In the genomic region with DNA sequence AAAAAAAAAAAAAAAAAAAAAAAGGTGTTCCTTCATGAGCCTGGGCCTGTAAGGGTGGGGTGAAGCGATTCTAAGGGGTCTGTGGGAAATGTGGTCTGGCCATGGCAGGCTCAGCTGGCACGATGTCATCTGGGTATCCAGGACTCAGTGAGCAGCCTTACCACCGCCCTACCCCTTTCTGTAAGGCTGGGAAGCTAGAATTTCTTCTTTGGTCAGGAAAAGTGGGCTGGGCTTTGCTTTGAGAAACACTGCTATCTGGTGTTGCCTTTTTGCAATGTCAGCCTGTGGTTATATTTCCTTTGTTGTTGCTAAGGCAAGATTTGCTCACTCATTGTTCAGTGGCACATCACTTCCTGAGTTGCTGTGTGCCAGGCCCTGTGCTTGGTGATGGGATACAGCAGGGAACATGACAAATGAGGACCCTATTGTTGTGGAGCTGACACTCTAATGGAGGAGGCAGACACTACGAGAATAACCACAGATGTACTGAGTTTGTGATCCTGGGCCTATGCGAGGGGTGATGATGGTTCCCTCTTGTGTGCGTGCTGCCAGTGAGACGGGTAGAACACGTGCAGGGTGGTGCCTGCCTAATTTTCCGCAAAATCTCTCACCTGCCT, we compare ENCODE assay signal across 2 cellular contexts.
TF ChIP-seq lines count a peak whose summit lies in the region.

No MANE protein-coding gene starts in this region.

TF ChIP-seq in K562, 482 proteins besides CTCF, POLR2A, EP300 and RAD21 (continues in another document):
- TF ChIP-seq ZNF316 (IDR thresholded peaks at IDR 0.05) (peak; percentile 98), GTF2F1 (IDR thresholded peaks at IDR 0.05; ENCODE audit: low read depth, low read length) (no peak), SP1 (CRISPR knock-in tag; IDR thresholded peaks at IDR 0.05) (0 out of 2 replicates have a peak, but pooled peaks have one; percentile 25), SMARCA4 (IDR thresholded peaks at IDR 0.05) (peak; percentile 21; the same call in 1 of the 2 replicates), ETV1 (tag; conservative IDR thresholded peaks at IDR 0.05; ENCODE audit: low read depth) (peak; percentile 75), ARID1B (IDR thresholded peaks at IDR 0.05) (peak; percentile 33), CREBBP (IDR thresholded peaks at IDR 0.05; ENCODE audit: low read depth, low read length) (no peak), NFE2 (IDR thresholded peaks at IDR 0.05; ENCODE audit: low read depth) (peak; percentile 95), ZFX (CRISPR knock-in tag; IDR thresholded peaks at IDR 0.05) (peak; percentile 28), ARNT (IDR thresholded peaks at IDR 0.05) (0 out of 4 replicates have a peak, but pooled peaks of 1 of the 2 experiments have one; percentile 54), BACH1 (tag; IDR thresholded peaks at IDR 0.05) (peak; percentile 94), MTA3 (IDR thresholded peaks at IDR 0.05; ENCODE audit: borderline replicate concordance) (peak; percentile 39; the same call in 1 of the 2 replicates), GABPA (tag; conservative IDR thresholded peaks at IDR 0.05; ENCODE audit: low read depth) (0 out of 2 replicates have a peak, but pooled peaks have one; percentile 34), ZNF384 (IDR thresholded peaks at IDR 0.05; ENCODE audit: low read depth, low read length) (peak; percentile 53; the same call in 1 of the 2 replicates), GABPB1 (CRISPR knock-in tag; IDR thresholded peaks at IDR 0.05) (no peak)
- TF ChIP-seq, protein P1, sequence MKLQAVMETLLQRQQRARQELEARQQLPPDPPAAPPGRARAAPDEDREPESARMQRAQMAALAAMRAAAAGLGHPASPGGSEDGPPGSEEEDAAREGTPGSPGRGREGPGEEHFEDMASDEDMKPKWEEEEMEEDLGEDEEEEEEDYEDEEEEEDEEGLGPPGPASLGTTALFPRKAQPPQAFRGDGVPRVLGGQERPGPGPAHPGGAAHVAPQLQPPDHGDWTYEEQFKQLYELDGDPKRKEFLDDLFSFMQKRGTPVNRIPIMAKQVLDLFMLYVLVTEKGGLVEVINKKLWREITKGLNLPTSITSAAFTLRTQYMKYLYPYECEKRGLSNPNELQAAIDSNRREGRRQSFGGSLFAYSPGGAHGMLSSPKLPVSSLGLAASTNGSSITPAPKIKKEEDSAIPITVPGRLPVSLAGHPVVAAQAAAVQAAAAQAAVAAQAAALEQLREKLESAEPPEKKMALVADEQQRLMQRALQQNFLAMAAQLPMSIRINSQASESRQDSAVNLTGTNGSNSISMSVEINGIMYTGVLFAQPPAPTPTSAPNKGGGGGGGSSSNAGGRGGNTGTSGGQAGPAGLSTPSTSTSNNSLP (IDR thresholded peaks at IDR 0.05; ENCODE audit: borderline replicate concordance, low read depth, low read length): 0 out of 2 replicates have a peak, but pooled peaks have one; percentile 23
- TF ChIP-seq, protein P2, sequence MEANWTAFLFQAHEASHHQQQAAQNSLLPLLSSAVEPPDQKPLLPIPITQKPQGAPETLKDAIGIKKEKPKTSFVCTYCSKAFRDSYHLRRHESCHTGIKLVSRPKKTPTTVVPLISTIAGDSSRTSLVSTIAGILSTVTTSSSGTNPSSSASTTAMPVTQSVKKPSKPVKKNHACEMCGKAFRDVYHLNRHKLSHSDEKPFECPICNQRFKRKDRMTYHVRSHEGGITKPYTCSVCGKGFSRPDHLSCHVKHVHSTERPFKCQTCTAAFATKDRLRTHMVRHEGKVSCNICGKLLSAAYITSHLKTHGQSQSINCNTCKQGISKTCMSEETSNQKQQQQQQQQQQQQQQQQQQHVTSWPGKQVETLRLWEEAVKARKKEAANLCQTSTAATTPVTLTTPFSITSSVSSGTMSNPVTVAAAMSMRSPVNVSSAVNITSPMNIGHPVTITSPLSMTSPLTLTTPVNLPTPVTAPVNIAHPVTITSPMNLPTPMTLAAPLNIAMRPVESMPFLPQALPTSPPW (CRISPR knock-in tag; IDR thresholded peaks at IDR 0.05): peak; percentile 47; the same call in 1 of the 2 replicates
- TF ChIP-seq, protein P3, sequence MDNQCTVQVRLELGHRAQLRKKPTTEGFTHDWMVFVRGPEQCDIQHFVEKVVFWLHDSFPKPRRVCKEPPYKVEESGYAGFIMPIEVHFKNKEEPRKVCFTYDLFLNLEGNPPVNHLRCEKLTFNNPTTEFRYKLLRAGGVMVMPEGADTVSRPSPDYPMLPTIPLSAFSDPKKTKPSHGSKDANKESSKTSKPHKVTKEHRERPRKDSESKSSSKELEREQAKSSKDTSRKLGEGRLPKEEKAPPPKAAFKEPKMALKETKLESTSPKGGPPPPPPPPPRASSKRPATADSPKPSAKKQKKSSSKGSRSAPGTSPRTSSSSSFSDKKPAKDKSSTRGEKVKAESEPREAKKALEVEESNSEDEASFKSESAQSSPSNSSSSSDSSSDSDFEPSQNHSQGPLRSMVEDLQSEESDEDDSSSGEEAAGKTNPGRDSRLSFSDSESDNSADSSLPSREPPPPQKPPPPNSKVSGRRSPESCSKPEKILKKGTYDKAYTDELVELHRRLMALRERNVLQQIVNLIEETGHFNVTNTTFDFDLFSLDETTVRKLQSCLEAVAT (IDR thresholded peaks at IDR 0.05): no peak
- TF ChIP-seq, protein P4, sequence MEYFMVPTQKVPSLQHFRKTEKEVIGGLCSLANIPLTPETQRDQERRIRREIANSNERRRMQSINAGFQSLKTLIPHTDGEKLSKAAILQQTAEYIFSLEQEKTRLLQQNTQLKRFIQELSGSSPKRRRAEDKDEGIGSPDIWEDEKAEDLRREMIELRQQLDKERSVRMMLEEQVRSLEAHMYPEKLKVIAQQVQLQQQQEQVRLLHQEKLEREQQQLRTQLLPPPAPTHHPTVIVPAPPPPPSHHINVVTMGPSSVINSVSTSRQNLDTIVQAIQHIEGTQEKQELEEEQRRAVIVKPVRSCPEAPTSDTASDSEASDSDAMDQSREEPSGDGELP (CRISPR knock-in tag; IDR thresholded peaks at IDR 0.05; ENCODE audit: borderline replicate concordance): 0 out of 2 replicates have a peak, but pooled peaks have one; percentile 27
- TF ChIP-seq, protein P5, sequence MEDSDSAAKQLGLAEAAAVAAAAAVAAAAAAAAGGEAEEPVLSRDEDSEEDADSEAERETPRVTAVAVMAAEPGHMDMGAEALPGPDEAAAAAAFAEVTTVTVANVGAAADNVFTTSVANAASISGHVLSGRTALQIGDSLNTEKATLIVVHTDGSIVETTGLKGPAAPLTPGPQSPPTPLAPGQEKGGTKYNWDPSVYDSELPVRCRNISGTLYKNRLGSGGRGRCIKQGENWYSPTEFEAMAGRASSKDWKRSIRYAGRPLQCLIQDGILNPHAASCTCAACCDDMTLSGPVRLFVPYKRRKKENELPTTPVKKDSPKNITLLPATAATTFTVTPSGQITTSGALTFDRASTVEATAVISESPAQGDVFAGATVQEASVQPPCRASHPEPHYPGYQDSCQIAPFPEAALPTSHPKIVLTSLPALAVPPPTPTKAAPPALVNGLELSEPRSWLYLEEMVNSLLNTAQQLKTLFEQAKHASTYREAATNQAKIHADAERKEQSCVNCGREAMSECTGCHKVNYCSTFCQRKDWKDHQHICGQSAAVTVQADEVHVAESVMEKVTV (CRISPR knock-in tag; IDR thresholded peaks at IDR 0.05): peak; percentile 50
- TF ChIP-seq, protein P6, sequence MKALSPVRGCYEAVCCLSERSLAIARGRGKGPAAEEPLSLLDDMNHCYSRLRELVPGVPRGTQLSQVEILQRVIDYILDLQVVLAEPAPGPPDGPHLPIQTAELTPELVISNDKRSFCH (CRISPR knock-in tag; IDR thresholded peaks at IDR 0.05): no peak
- TF ChIP-seq, protein P6 (tag; IDR thresholded peaks at IDR 0.05): peak; percentile 24; the same call in 1 of the 2 replicates

TF ChIP-seq in HepG2, 621 proteins besides CTCF, POLR2A, EP300 and RAD21 (continues in another document):
- TF ChIP-seq TP53 (CRISPR knock-in tag; conservative IDR thresholded peaks at IDR 0.05): no peak
- no peak for TF ChIP-seq ZNF180 (CRISPR knock-in tag; IDR thresholded peaks at IDR 0.05; ENCODE audit: borderline replicate concordance, low read depth)
- TF ChIP-seq ZMYM2 (CRISPR knock-in tag; IDR thresholded peaks at IDR 0.05): no peak
- TF ChIP-seq ZNF138 (CRISPR knock-in tag; IDR thresholded peaks at IDR 0.05; ENCODE audit: low read depth): no peak
- no peak for TF ChIP-seq ZNF660 (CRISPR knock-in tag; IDR thresholded peaks at IDR 0.05; ENCODE audit: borderline replicate concordance, low read depth)
- TF ChIP-seq ETV6 (CRISPR knock-in tag; conservative IDR thresholded peaks at IDR 0.05): no peak
- TF ChIP-seq, protein P7, sequence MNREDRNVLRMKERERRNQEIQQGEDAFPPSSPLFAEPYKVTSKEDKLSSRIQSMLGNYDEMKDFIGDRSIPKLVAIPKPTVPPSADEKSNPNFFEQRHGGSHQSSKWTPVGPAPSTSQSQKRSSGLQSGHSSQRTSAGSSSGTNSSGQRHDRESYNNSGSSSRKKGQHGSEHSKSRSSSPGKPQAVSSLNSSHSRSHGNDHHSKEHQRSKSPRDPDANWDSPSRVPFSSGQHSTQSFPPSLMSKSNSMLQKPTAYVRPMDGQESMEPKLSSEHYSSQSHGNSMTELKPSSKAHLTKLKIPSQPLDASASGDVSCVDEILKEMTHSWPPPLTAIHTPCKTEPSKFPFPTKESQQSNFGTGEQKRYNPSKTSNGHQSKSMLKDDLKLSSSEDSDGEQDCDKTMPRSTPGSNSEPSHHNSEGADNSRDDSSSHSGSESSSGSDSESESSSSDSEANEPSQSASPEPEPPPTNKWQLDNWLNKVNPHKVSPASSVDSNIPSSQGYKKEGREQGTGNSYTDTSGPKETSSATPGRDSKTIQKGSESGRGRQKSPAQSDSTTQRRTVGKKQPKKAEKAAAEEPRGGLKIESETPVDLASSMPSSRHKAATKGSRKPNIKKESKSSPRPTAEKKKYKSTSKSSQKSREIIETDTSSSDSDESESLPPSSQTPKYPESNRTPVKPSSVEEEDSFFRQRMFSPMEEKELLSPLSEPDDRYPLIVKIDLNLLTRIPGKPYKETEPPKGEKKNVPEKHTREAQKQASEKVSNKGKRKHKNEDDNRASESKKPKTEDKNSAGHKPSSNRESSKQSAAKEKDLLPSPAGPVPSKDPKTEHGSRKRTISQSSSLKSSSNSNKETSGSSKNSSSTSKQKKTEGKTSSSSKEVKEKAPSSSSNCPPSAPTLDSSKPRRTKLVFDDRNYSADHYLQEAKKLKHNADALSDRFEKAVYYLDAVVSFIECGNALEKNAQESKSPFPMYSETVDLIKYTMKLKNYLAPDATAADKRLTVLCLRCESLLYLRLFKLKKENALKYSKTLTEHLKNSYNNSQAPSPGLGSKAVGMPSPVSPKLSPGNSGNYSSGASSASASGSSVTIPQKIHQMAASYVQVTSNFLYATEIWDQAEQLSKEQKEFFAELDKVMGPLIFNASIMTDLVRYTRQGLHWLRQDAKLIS (CRISPR knock-in tag; IDR thresholded peaks at IDR 0.05): no peak
- TF ChIP-seq, protein P8, sequence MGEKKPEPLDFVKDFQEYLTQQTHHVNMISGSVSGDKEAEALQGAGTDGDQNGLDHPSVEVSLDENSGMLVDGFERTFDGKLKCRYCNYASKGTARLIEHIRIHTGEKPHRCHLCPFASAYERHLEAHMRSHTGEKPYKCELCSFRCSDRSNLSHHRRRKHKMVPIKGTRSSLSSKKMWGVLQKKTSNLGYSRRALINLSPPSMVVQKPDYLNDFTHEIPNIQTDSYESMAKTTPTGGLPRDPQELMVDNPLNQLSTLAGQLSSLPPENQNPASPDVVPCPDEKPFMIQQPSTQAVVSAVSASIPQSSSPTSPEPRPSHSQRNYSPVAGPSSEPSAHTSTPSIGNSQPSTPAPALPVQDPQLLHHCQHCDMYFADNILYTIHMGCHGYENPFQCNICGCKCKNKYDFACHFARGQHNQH (CRISPR knock-in tag; IDR thresholded peaks at IDR 0.05): no peak
- TF ChIP-seq, protein P9, sequence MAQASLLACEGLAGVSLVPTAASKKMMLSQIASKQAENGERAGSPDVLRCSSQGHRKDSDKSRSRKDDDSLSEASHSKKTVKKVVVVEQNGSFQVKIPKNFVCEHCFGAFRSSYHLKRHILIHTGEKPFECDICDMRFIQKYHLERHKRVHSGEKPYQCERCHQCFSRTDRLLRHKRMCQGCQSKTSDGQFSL (CRISPR knock-in tag; IDR thresholded peaks at IDR 0.05): no peak
- TF ChIP-seq MAF1 (CRISPR knock-in tag; IDR thresholded peaks at IDR 0.05; ENCODE audit: borderline replicate concordance): no peak
- TF ChIP-seq POGZ (CRISPR knock-in tag; IDR thresholded peaks at IDR 0.05): no peak
- TF ChIP-seq TOPORS (CRISPR knock-in tag; IDR thresholded peaks at IDR 0.05): no peak
- TF ChIP-seq YEATS4 (CRISPR knock-in tag; IDR thresholded peaks at IDR 0.05; ENCODE audit: borderline replicate concordance): no peak
- no peak for TF ChIP-seq SRSF9 (IDR thresholded peaks at IDR 0.05; ENCODE audit: borderline replicate concordance, insufficient read depth, low read depth, low read length, poor library complexity, severe bottlenecking)
- TF ChIP-seq, protein P10, sequence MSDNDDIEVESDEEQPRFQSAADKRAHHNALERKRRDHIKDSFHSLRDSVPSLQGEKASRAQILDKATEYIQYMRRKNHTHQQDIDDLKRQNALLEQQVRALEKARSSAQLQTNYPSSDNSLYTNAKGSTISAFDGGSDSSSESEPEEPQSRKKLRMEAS (IDR thresholded peaks at IDR 0.05): no peak
- TF ChIP-seq GABPA (IDR thresholded peaks at IDR 0.05; ENCODE audit: low read depth, low read length): no peak
- no peak for TF ChIP-seq GABPA (CRISPR knock-in tag; IDR thresholded peaks at IDR 0.05; ENCODE audit: low read depth)
- no peak for TF ChIP-seq KLF6 (CRISPR knock-in tag; IDR thresholded peaks at IDR 0.05)
- peak; percentile 7; the same call in 1 of the 2 replicates for TF ChIP-seq NFE2L2 (IDR thresholded peaks at IDR 0.05; ENCODE audit: low read length)
- TF ChIP-seq ZNF33A (CRISPR knock-in tag; IDR thresholded peaks at IDR 0.05; ENCODE audit: borderline replicate concordance): no peak
